10 cellular contexts compared by ENCODE assay signal in genomic region chr3:139388077-139388476, GRCh38. TPM values are rescaled to one million over a fixed set of nuclear protein-coding genes. Genes with fewer than 3 reads are reported as not detected.
DNase-seq lines count a peak whose midpoint lies in the region; ATAC-seq and TF ChIP-seq lines count a peak whose summit lies in the region.
"Had no signal": no experiment of that assay in that cellular context is flagged by ENCODE, and none has a peak within 500 bp of the region (broad histone marks: within the 10 kb centered on the region; RNA-seq: fewer than 3 reads in every experiment).

No MANE protein-coding gene starts in this region.

- H3K36me3 Mint-ChIP-seq in activated CD4-positive, alpha-beta T cell treated with anti-CD3 and anti-CD28 coated beads for 36 hours (ENCODE audit: low read depth): peaks cover 2% of the 10 kb centered on the region
- H3K36me3 Mint-ChIP-seq in WTC11: 0 out of 2 replicates have a peak, but pooled peaks cover 2% of the 10 kb centered on the region
- H3K36me3 Mint-ChIP-seq in stimulated activated effector memory CD8-positive, alpha-beta T cell treated with anti-CD3 and anti-CD28 coated beads, Interleukin-12 subunit alpha, Interleukin-12 subunit beta, amount 100 ng/mL, for 72 hours: peaks cover 42% of the 10 kb centered on the region

- POLR2A ChIA-PET in activated CD4-positive, alpha-beta T cell treated with anti-CD3 and anti-CD28 coated beads for 36 hours (lab: Charles Lee): no interaction called here
- POLR2A ChIA-PET in WTC11 (lab: Charles Lee): no interaction called here

- no peak overlapping the region for H3K27ac Mint-ChIP-seq in activated CD4-positive, alpha-beta T cell treated with anti-CD3 and anti-CD28 coated beads for 36 hours
- no peak overlapping the region for H3K27ac Mint-ChIP-seq in WTC11
- H3K27ac Mint-ChIP-seq in stimulated activated effector memory CD8-positive, alpha-beta T cell treated with anti-CD3 and anti-CD28 coated beads, Interleukin-12 subunit alpha, Interleukin-12 subunit beta, amount 100 ng/mL, for 72 hours: peak overlapping the region; percentile 98

- H3K9me3 Mint-ChIP-seq in activated CD4-positive, alpha-beta T cell treated with anti-CD3 and anti-CD28 coated beads for 36 hours (ENCODE audit: low read depth): no peaks in the 10 kb centered on the region
- H3K9me3 Mint-ChIP-seq in WTC11: no peaks in the 10 kb centered on the region
- H3K9me3 Mint-ChIP-seq in stimulated activated effector memory CD8-positive, alpha-beta T cell treated with anti-CD3 and anti-CD28 coated beads, Interleukin-12 subunit alpha, Interleukin-12 subunit beta, amount 100 ng/mL, for 72 hours: no peaks in the 10 kb centered on the region

- peaks cover 49% of the 10 kb centered on the region for H3K4me1 Mint-ChIP-seq in activated CD4-positive, alpha-beta T cell treated with anti-CD3 and anti-CD28 coated beads for 36 hours
- peaks cover 25% of the 10 kb centered on the region for H3K4me1 Mint-ChIP-seq in WTC11
- peaks cover 32% of the 10 kb centered on the region for H3K4me1 Mint-ChIP-seq in stimulated activated effector memory CD8-positive, alpha-beta T cell treated with anti-CD3 and anti-CD28 coated beads, Interleukin-12 subunit alpha, Interleukin-12 subunit beta, amount 100 ng/mL, for 72 hours

- DNase-seq in activated CD4-positive, alpha-beta T cell treated with anti-CD3 and anti-CD28 coated beads for 36 hours: no peak
- no peak for DNase-seq in activated CD4-positive, alpha-beta T cell treated with anti-CD3 and anti-CD28 coated beads, Interleukin-2, amount 50 U/mL, for 1 hour
- DNase-seq in WTC11 (ENCODE audit: low spot score) (no peak), foreskin fibroblast (no peak), NCI-H128 (lab: John Stamatoyannopoulos, UW; ENCODE audit: unreplicated experiment) (no peak)
- no peak for DNase-seq in stimulated activated effector memory CD8-positive, alpha-beta T cell treated with anti-CD3 and anti-CD28 coated beads, Interleukin-12 subunit alpha, Interleukin-12 subunit beta, amount 100 ng/mL, for 72 hours (ENCODE audit: low spot score in 2 of 2)
- DNase-seq: midbrain, substantia nigra had no signal

- CTCF ChIA-PET in activated CD4-positive, alpha-beta T cell treated with anti-CD3 and anti-CD28 coated beads for 36 hours (lab: Charles Lee): interaction anchor here (1.7 kb wide), 1 partner anchor 44 kb away, joined by 6 read pairs; the partner anchor contains the start of gene MRPS22
- CTCF ChIA-PET in WTC11 (lab: Charles Lee): no interaction called here

- no peak for ATAC-seq in activated CD4-positive, alpha-beta T cell treated with anti-CD3 and anti-CD28 coated beads for 36 hours
- no peak for ATAC-seq in WTC11
- ATAC-seq in stimulated activated effector memory CD8-positive, alpha-beta T cell treated with anti-CD3 and anti-CD28 coated beads, Interleukin-12 subunit alpha, Interleukin-12 subunit beta, amount 100 ng/mL, for 72 hours: no peak
- no peak for ATAC-seq in HG02870 (IDR thresholded peaks at IDR 0.05; ENCODE audit: unreplicated experiment)
- no peak for ATAC-seq in GM18907 (IDR thresholded peaks at IDR 0.05; ENCODE audit: unreplicated experiment)

- H3K4me3 Mint-ChIP-seq in activated CD4-positive, alpha-beta T cell treated with anti-CD3 and anti-CD28 coated beads for 36 hours: peak overlapping the region; percentile 96
- H3K4me3 Mint-ChIP-seq in WTC11: peak overlapping the region; percentile 96
- peak overlapping the region; percentile 88 for H3K4me3 Mint-ChIP-seq in stimulated activated effector memory CD8-positive, alpha-beta T cell treated with anti-CD3 and anti-CD28 coated beads, Interleukin-12 subunit alpha, Interleukin-12 subunit beta, amount 100 ng/mL, for 72 hours

- intact Hi-C loops in activated CD4-positive, alpha-beta T cell treated with anti-CD3 and anti-CD28 coated beads for 36 hours (cut with DNase I, micrococcal nuclease): loop anchor here (2.0 to 10.0 kb wide), 4 partner anchors 29 to 1843 kb away; partner anchors contain the start of genes PIK3CB (in 1 of the 2), PXYLP1 (in 1 of the 2) and SLC25A36 (in 1 of the 2)

- no peaks in the 10 kb centered on the region for H3K27me3 Mint-ChIP-seq in activated CD4-positive, alpha-beta T cell treated with anti-CD3 and anti-CD28 coated beads for 36 hours
- no peaks in the 10 kb centered on the region for H3K27me3 Mint-ChIP-seq in WTC11 (ENCODE audit: low read depth)

- peak overlapping the region; percentile 78 to 80 for H3K4me3 ChIP-seq in foreskin fibroblast (ENCODE audit: low read depth in 1 of 2, low read length in 2 of 2)

- TF ChIP-seq CTCF in WTC11 (IDR thresholded peaks at IDR 0.05) (no peak), foreskin fibroblast (IDR thresholded peaks at IDR 0.05; ENCODE audit: low read depth, low read length) (no peak)

TF ChIP-seq in WTC11, 78 proteins besides CTCF, POLR2A, EP300 and RAD21:
- TF ChIP-seq FOXK1 (CRISPR knock-in tag; IDR thresholded peaks at IDR 0.05) (no peak), HMGXB4 (CRISPR knock-in tag; IDR thresholded peaks at IDR 0.05) (no peak), MLX (CRISPR knock-in tag; IDR thresholded peaks at IDR 0.05) (no peak), JUN (CRISPR knock-in tag; IDR thresholded peaks at IDR 0.05) (no peak), PREB (CRISPR knock-in tag; IDR thresholded peaks at IDR 0.05; ENCODE audit: borderline replicate concordance) (no peak), SOX15 (CRISPR knock-in tag; IDR thresholded peaks at IDR 0.05) (no peak), IRF1 (CRISPR knock-in tag; IDR thresholded peaks at IDR 0.05) (no peak), ZNF317 (CRISPR knock-in tag; IDR thresholded peaks at IDR 0.05; ENCODE audit: borderline replicate concordance, low read depth) (no peak), MXD4 (CRISPR knock-in tag; IDR thresholded peaks at IDR 0.05; ENCODE audit: borderline replicate concordance) (no peak), CDX4 (CRISPR knock-in tag; IDR thresholded peaks at IDR 0.05; ENCODE audit: borderline replicate concordance) (no peak), ESRRA (CRISPR knock-in tag; IDR thresholded peaks at IDR 0.05; ENCODE audit: borderline replicate concordance) (no peak)

RNA-seq across cellular contexts. Expression of gene COPB2, which starts 1.4 kb away (rescaled TPM):
- total RNA-seq in activated CD4-positive, alpha-beta T cell treated with anti-CD3 and anti-CD28 coated beads for 36 hours: 10 to 100 TPM; 90.9 to 99.2 TPM
- 112 to 141 TPM (median 115 TPM) in 3 replicates for total RNA-seq in WTC11 (2021)

RNA-seq across cellular contexts. Expression of gene MRPS22, which starts 44.3 kb away (rescaled TPM):
- total RNA-seq in activated CD4-positive, alpha-beta T cell treated with anti-CD3 and anti-CD28 coated beads for 36 hours: 10 to 100 TPM; 72.4 to 80.6 TPM
- total RNA-seq in WTC11 (2021): 43.3 to 44.6 TPM (median 43.5 TPM) in 3 replicates
